ENCODE assay signal across 8 cellular contexts in the genomic region with DNA sequence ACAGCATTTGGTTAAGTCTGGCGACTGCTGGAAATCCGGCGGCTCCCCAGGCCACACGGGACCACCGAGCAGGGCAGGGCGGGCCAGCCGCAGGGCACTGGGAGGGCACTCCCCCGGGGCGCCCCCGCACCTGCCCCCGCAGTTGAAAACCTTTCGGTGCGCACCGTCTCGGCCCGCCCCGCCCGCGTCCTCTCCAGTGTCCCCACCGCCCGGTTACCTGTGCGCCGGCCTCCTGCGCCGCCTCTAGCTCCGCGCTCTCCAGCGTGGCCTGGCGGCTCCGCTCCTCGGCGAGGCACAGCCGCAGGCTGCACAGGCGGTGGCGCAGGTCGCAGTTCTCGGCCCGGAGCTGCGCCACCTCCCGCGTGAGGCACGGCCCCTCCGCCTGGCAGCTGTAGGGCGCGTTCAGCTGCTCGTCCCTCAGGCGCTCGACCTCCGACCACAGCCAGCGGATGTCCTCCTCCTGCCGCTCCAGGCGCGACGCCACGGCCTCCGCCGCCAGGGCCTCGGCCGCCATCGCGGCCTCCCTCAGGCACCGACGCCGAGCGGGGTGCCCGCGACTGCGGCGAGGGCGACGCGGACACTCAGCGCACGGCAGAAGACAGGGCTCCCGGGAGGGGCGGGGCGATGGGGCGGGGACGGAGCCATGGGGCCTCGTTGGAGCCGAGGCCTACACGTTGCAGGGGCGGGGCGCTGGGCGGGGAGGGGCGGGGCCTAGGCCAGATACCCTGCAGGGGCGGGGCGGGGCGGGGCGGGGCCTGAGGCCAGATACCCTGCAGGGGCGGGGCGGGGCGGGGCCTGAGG. TPM values are rescaled to one million over a fixed set of nuclear protein-coding genes. Genes with fewer than 3 reads are reported as not detected.
DNase-seq lines count a peak whose midpoint lies in the region; ATAC-seq and TF ChIP-seq lines count a peak whose summit lies in the region.

Gene TARS3 (minus strand): TSS at position 600 of the 801 bp plus-strand sequence. CDS start 86 bp downstream, at position 514.

- ATAC-seq in GM18907 (IDR thresholded peaks at IDR 0.05; ENCODE audit: unreplicated experiment): peak; percentile 86
- ATAC-seq in HG03139 (IDR thresholded peaks at IDR 0.05; ENCODE audit: unreplicated experiment): peak; percentile 79

- H3K4me3 ChIP-seq in kidney epithelial cell (ENCODE audit: low read depth, low read length): peak within 1 kb of the TSS; percentile 81

- peak; percentile 66 for DNase-seq in AG09319 (ENCODE audit: extremely low read depth, low read depth)
- peak; percentile 32 for DNase-seq in NCI-H345 treated with DMSO at 0.1 percent for 48 hours (lab: John Stamatoyannopoulos, UW; ENCODE audit: unreplicated experiment)
- peak; percentile 89 for DNase-seq in activated CD4-positive, CD25-positive, alpha-beta regulatory T cell treated with anti-CD3 and anti-CD28 coated beads, Interleukin-2, amount 50 U/mL, for 16 hours (ENCODE audit: low read depth, low spot score)
- peak; percentile 57 to 70 for DNase-seq in cerebellar nuclear complex (lab: John Stamatoyannopoulos, UW)
- no peak for DNase-seq in kidney epithelial cell (ENCODE audit: low read depth)
- peak; percentile 87 to 96 for DNase-seq in stimulated activated CD4-positive, alpha-beta T cell treated with anti-CD3 and anti-CD28 coated beads, Interleukin-15, amount 100 ng/mL, for 48 hours (ENCODE audit: low read depth in 2 of 2)

- H3K27me3 ChIP-seq in kidney epithelial cell (ENCODE audit: control insufficient read depth, insufficient read depth, low read length): no peaks in the 10 kb centered on the region

- TF ChIP-seq CTCF in AG09319 (IDR thresholded peaks at IDR 0.05; ENCODE audit: low read depth, low read length): no peak; the same call in 1 of the 2 replicates
- no peak for TF ChIP-seq CTCF in kidney epithelial cell (IDR thresholded peaks at IDR 0.05; ENCODE audit: insufficient read depth, low read length, poor library complexity, severe bottlenecking)

- no peaks in the 10 kb centered on the region for H3K36me3 ChIP-seq in kidney epithelial cell (ENCODE audit: control insufficient read depth, insufficient read depth, low read length)

RNA-seq across cellular contexts. Expression of gene TARS3, which starts in this region (rescaled TPM):
- total RNA-seq in kidney epithelial cell: 10.4 and 10.5 TPM in 2 replicates
